8 cellular contexts compared by ENCODE assay signal in the genomic region with DNA sequence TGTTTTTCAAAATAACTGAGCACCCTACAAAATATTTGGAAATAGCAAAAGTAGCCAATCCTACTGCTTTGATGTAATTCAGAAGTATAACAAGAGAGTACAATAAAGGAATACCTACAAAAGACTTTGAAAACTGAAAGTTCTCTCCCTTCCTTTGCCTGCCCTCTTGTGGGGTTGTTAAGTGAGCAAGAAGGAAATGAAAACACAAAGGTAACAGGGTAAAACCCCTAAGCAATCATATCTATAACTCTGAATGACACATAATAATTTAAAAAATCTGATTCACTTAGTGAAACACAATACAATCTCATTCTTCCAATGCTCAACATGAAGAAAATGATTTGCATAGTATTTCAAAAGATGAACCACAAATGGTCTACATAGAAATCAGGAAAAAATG.
DNase-seq lines count a peak whose midpoint lies in the region; ATAC-seq and TF ChIP-seq lines count a peak whose summit lies in the region.

No MANE protein-coding gene starts in this region.

- H3K27ac Mint-ChIP-seq in nephron progenitor cell: peak overlapping the region; percentile 93

- H3K9me3 Mint-ChIP-seq in nephron progenitor cell: peaks cover 4% of the 10 kb centered on the region

- ATAC-seq in GM21390 (IDR thresholded peaks at IDR 0.05; ENCODE audit: unreplicated experiment): peak; percentile 70

- H3K27me3 Mint-ChIP-seq in nephron progenitor cell (ENCODE audit: low read depth, poor library complexity): peaks cover 2% of the 10 kb centered on the region

- H3K4me3 ChIP-seq in cardiac fibroblast (replicated peaks in 1 of 2; ENCODE audit: low read depth in 2 of 2, low read length in 2 of 2) (no peak overlapping the region), MG63 (no peak overlapping the region)

- H3K4me3 Mint-ChIP-seq in nephron progenitor cell: no peak overlapping the region

- TF ChIP-seq EP300 in Ishikawa (IDR thresholded peaks at IDR 0.05; ENCODE audit: borderline replicate concordance): no peak

- H3K36me3 Mint-ChIP-seq in nephron progenitor cell (ENCODE audit: low read depth): peaks cover 32% of the 10 kb centered on the region

- peak; percentile 32 for TF ChIP-seq RAD21 in Ishikawa (IDR thresholded peaks at IDR 0.05; ENCODE audit: low read depth)

- no peaks in the 10 kb centered on the region for H3K9me3 ChIP-seq in MG63

- H3K36me3 ChIP-seq in MG63: no peaks in the 10 kb centered on the region; the same call in 1 of the 2 replicates

- no peaks in the 10 kb centered on the region for H3K27me3 ChIP-seq in MG63

- TF ChIP-seq CTCF in GM10266 (IDR thresholded peaks at IDR 0.05; ENCODE audit: control insufficient read depth, insufficient read depth, low read depth, missing control alignments) (peak; percentile 44), cardiac fibroblast (IDR thresholded peaks at IDR 0.05; ENCODE audit: low read depth, low read length) (peak; percentile 48), nephron progenitor cell (IDR thresholded peaks at IDR 0.05) (no peak)

- H3K4me1 Mint-ChIP-seq in nephron progenitor cell: peaks cover 4% of the 10 kb centered on the region

- DNase-seq in GM10266 (ENCODE audit: extremely low spot score) (peak; percentile 32), cardiac fibroblast (ENCODE audit: low read depth in 2 of 2) (peak; percentile 67 to 69), nephron progenitor cell (no peak), MG63 (no peak), DMS114 treated with DMSO at 0.1 percent for 48 hours (lab: John Stamatoyannopoulos, UW; ENCODE audit: unreplicated experiment) (no peak)
- DNase-seq in stimulated activated CD4-positive, alpha-beta T cell treated with anti-CD3 and anti-CD28 coated beads, Interleukin-1b, Interleukin-23, amount 100 ng/mL, for 48 hours: no peak

TF ChIP-seq in Ishikawa, 13 proteins besides CTCF, POLR2A, EP300 and RAD21:
- TF ChIP-seq ZBTB7A (IDR thresholded peaks at IDR 0.05; ENCODE audit: low read depth): no peak
- TF ChIP-seq CREB1 (IDR thresholded peaks at IDR 0.05; ENCODE audit: low read depth): no peak
- TF ChIP-seq NFIC (IDR thresholded peaks at IDR 0.05): no peak
- TF ChIP-seq, protein P1, sequence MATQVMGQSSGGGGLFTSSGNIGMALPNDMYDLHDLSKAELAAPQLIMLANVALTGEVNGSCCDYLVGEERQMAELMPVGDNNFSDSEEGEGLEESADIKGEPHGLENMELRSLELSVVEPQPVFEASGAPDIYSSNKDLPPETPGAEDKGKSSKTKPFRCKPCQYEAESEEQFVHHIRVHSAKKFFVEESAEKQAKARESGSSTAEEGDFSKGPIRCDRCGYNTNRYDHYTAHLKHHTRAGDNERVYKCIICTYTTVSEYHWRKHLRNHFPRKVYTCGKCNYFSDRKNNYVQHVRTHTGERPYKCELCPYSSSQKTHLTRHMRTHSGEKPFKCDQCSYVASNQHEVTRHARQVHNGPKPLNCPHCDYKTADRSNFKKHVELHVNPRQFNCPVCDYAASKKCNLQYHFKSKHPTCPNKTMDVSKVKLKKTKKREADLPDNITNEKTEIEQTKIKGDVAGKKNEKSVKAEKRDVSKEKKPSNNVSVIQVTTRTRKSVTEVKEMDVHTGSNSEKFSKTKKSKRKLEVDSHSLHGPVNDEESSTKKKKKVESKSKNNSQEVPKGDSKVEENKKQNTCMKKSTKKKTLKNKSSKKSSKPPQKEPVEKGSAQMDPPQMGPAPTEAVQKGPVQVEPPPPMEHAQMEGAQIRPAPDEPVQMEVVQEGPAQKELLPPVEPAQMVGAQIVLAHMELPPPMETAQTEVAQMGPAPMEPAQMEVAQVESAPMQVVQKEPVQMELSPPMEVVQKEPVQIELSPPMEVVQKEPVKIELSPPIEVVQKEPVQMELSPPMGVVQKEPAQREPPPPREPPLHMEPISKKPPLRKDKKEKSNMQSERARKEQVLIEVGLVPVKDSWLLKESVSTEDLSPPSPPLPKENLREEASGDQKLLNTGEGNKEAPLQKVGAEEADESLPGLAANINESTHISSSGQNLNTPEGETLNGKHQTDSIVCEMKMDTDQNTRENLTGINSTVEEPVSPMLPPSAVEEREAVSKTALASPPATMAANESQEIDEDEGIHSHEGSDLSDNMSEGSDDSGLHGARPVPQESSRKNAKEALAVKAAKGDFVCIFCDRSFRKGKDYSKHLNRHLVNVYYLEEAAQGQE (IDR thresholded peaks at IDR 0.05; ENCODE audit: low read depth): no peak
- TF ChIP-seq, protein P2, sequence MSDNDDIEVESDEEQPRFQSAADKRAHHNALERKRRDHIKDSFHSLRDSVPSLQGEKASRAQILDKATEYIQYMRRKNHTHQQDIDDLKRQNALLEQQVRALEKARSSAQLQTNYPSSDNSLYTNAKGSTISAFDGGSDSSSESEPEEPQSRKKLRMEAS (IDR thresholded peaks at IDR 0.05): no peak
- TF ChIP-seq EGR1 (IDR thresholded peaks at IDR 0.05): no peak
TF ChIP-seq in Ishikawa: peak in this region for 0.

Comparison
In these comparisons a context has a peak if more than half of its experiments do, and no peak if none do; other contexts are left out.
1. DNase-seq: peak in GM10266 (single experiment) and cardiac fibroblast (2 of 2); none in nephron progenitor cell (single experiment), MG63 (single experiment), DMS114 treated with DMSO at 0.1 percent for 48 hours (single experiment) and stimulated activated CD4-positive, alpha-beta T cell treated with anti-CD3 and anti-CD28 coated beads, Interleukin-1b, Interleukin-23, amount 100 ng/mL, for 48 hours (single experiment).